In genomic region chr2:64287321-64287720, GRCh38 we compare ENCODE assay signal across 16 cellular contexts.
DNase-seq lines count a peak whose midpoint lies in the region; ATAC-seq and TF ChIP-seq lines count a peak whose summit lies in the region.
"Had no signal": no experiment of that assay in that cellular context is flagged by ENCODE, and none has a peak within 500 bp of the region (broad histone marks: within the 10 kb centered on the region; RNA-seq: fewer than 3 reads in every experiment).

No MANE protein-coding gene starts in this region.

- H3K4me1 ChIP-seq in mesenchymal stem cell (ENCODE audit: control insufficient read depth, insufficient read depth, low read depth, low read length) (peaks cover 9% of the 10 kb centered on the region), vagina (peaks cover 44% of the 10 kb centered on the region)
- H3K4me1 ChIP-seq: Caco-2 had no signal

- H3K27me3 ChIP-seq in mesenchymal stem cell (ENCODE audit: control insufficient read depth in 1 of 2, insufficient read depth in 1 of 2, low read length in 2 of 2) = peaks cover 0 to 8% of the 10 kb centered on the region in 2 experiments
- H3K27me3 ChIP-seq in vagina = no peaks in the 10 kb centered on the region

- H3K27ac Mint-ChIP-seq in nephron progenitor cell = peak overlapping the region; percentile 3
- H3K27ac Mint-ChIP-seq: CD4-positive, alpha-beta T cell had no signal

- no peak overlapping the region for H3K27ac ChIP-seq in mesenchymal stem cell (ENCODE audit: low read length, poor library complexity, severe bottlenecking)
- peak overlapping the region; percentile 42 for H3K27ac ChIP-seq in vagina
- H3K27ac ChIP-seq in caudate nucleus (ENCODE audit: low read depth, low read length) = no peak overlapping the region
- H3K27ac ChIP-seq: 22Rv1, A549, C4-2B had no signal

- H3K4me1 Mint-ChIP-seq in nephron progenitor cell = peaks cover 18% of the 10 kb centered on the region

- no peak for ATAC-seq in GM21367 (IDR thresholded peaks at IDR 0.05; ENCODE audit: unreplicated experiment)
- ATAC-seq: A549, HepG2 had no signal

- TF ChIP-seq CTCF in nephron progenitor cell (IDR thresholded peaks at IDR 0.05) (no peak), vagina (IDR thresholded peaks at IDR 0.05) (no peak)

- peak overlapping the region in 1 of 2 experiments; percentile 29 for H2BK12ac ChIP-seq in mesenchymal stem cell (ENCODE audit: low read length in 2 of 2)

- no peaks in the 10 kb centered on the region for H3K36me3 ChIP-seq in mesenchymal stem cell (ENCODE audit: control insufficient read depth in 1 of 2, insufficient read depth in 2 of 2, low read depth in 1 of 2, low read length in 2 of 2)
- no peaks in the 10 kb centered on the region for H3K36me3 ChIP-seq in vagina

- H3K27me3 Mint-ChIP-seq in nephron progenitor cell (ENCODE audit: low read depth, poor library complexity) = no peaks in the 10 kb centered on the region
- H3K27me3 Mint-ChIP-seq: CD4-positive, alpha-beta T cell had no signal

- no peaks in the 10 kb centered on the region for H3K36me3 Mint-ChIP-seq in nephron progenitor cell (ENCODE audit: low read depth)

- no peak overlapping the region for H2AFZ ChIP-seq in mesenchymal stem cell (ENCODE audit: low read depth, low read length)

- H3K14ac ChIP-seq in mesenchymal stem cell (ENCODE audit: low read length in 2 of 2) = no peak overlapping the region

- no peak overlapping the region for H3K4me3 Mint-ChIP-seq in nephron progenitor cell
- H3K4me3 Mint-ChIP-seq: CD4-positive, alpha-beta T cell; H9 had no signal

- TF ChIP-seq POLR2A in vagina (IDR thresholded peaks at IDR 0.05) = no peak

- H4K91ac ChIP-seq in mesenchymal stem cell (ENCODE audit: low read length) = no peak overlapping the region

- no peaks in the 10 kb centered on the region for H3K9me3 ChIP-seq in mesenchymal stem cell (ENCODE audit: control insufficient read depth, low read length)
- no peaks in the 10 kb centered on the region for H3K9me3 ChIP-seq in vagina
- H3K9me3 ChIP-seq: A549, Caco-2 had no signal

- H3K4me3 ChIP-seq in mesenchymal stem cell (ENCODE audit: insufficient read depth in 1 of 2, low read depth in 1 of 2, low read length in 2 of 2) (no peak overlapping the region), vagina (no peak overlapping the region)
- H3K4me3 ChIP-seq: A549 had no signal

- WGBS in mesenchymal stem cell = 55% methylated on average over 3 of the region's 4 CpGs

- H3K18ac ChIP-seq in mesenchymal stem cell (ENCODE audit: low read depth in 1 of 2, low read length in 2 of 2) = peak overlapping the region; percentile 24 to 34

- H2AK5ac ChIP-seq in mesenchymal stem cell (ENCODE audit: low read length, severe bottlenecking) = no peak overlapping the region

- DNase-seq in NCI-H82 (lab: John Stamatoyannopoulos, UW) (peak; percentile 12), NCI-H82 treated with DMSO at 0.1 percent for 48 hours (lab: John Stamatoyannopoulos, UW; ENCODE audit: unreplicated experiment) (no peak), mesenchymal stem cell (peak; percentile 41), nephron progenitor cell (no peak), vagina (ENCODE audit: extremely low spot score in 2 of 2) (no peak), caudate nucleus (lab: John Stamatoyannopoulos, UW) (no peak), NCI-H446 treated with DMSO at 0.1 percent for 48 hours (lab: John Stamatoyannopoulos, UW) (no peak)
- DNase-seq: AML-193; Caco-2; CD4-positive, alpha-beta T cell; H9 had no signal

- H3K23ac ChIP-seq in mesenchymal stem cell (ENCODE audit: low read length in 2 of 2) = peak overlapping the region in 1 of 2 experiments; percentile 27

- H3K9me3 Mint-ChIP-seq in nephron progenitor cell = no peaks in the 10 kb centered on the region
- H3K9me3 Mint-ChIP-seq: CD4-positive, alpha-beta T cell; H9 had no signal

- H2BK5ac ChIP-seq in mesenchymal stem cell (ENCODE audit: low read depth, low read length, poor library complexity, severe bottlenecking) = no peak overlapping the region

- H4K8ac ChIP-seq in mesenchymal stem cell (ENCODE audit: low read length) = no peak overlapping the region

- intact Hi-C loops in vagina (cut with DNase I) = no loop called here

- no peak overlapping the region for H2BK120ac ChIP-seq in mesenchymal stem cell (ENCODE audit: low read depth, low read length)

- no peaks in the 10 kb centered on the region for H3K79me1 ChIP-seq in mesenchymal stem cell (replicated peaks; ENCODE audit: low read length, poor library complexity, severe bottlenecking)

- H3K4me2 ChIP-seq in mesenchymal stem cell (ENCODE audit: low read length, poor library complexity, severe bottlenecking) = no peak overlapping the region
- H3K4me2 ChIP-seq: A549 had no signal

- no peak overlapping the region for H3K4ac ChIP-seq in mesenchymal stem cell (ENCODE audit: low read depth in 1 of 2, low read length in 2 of 2)

- H3K9ac ChIP-seq in mesenchymal stem cell (ENCODE audit: low read length) = no peak overlapping the region

- no peak overlapping the region for H2BK15ac ChIP-seq in mesenchymal stem cell (ENCODE audit: low read depth, poor library complexity, severe bottlenecking)

Comparison
In these comparisons a context has a peak if more than half of its experiments do, and no peak if none do; other contexts are left out.
1. DNase-seq: peak in NCI-H82 (single experiment) and mesenchymal stem cell (single experiment); none in NCI-H82 treated with DMSO at 0.1 percent for 48 hours (single experiment), nephron progenitor cell (single experiment), vagina (0 of 2), caudate nucleus (0 of 61) and NCI-H446 treated with DMSO at 0.1 percent for 48 hours (single experiment).